Comparison of ENCODE assay signal across 1 cellular context in the genomic region with DNA sequence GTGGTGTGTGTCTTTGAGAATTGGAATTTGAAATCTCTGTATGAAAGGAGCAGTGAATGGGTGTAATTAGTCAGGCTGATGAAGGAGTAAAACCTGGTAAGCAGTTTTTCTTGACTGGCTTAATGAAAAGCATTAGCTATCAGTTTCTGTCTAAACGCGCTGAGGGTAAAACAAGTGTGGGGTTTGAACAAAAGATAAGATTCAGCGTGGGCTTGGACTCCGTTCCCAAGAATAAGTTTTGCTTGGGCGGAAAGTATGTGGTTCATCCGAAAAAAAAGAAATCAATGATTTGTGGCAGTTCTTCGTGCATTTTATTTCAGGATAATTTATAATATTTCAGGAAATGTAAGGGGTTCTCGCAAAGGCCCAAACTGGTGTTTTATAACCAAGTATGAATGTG.
TF ChIP-seq lines count a peak whose summit lies in the region.

No MANE protein-coding gene starts in this region.

TF ChIP-seq in GM23338, 12 proteins besides CTCF, POLR2A, EP300 and RAD21 (continued from another document):
- TF ChIP-seq REST (IDR thresholded peaks at IDR 0.05; ENCODE audit: unreplicated experiment) = no peak
- TF ChIP-seq, protein P1, sequence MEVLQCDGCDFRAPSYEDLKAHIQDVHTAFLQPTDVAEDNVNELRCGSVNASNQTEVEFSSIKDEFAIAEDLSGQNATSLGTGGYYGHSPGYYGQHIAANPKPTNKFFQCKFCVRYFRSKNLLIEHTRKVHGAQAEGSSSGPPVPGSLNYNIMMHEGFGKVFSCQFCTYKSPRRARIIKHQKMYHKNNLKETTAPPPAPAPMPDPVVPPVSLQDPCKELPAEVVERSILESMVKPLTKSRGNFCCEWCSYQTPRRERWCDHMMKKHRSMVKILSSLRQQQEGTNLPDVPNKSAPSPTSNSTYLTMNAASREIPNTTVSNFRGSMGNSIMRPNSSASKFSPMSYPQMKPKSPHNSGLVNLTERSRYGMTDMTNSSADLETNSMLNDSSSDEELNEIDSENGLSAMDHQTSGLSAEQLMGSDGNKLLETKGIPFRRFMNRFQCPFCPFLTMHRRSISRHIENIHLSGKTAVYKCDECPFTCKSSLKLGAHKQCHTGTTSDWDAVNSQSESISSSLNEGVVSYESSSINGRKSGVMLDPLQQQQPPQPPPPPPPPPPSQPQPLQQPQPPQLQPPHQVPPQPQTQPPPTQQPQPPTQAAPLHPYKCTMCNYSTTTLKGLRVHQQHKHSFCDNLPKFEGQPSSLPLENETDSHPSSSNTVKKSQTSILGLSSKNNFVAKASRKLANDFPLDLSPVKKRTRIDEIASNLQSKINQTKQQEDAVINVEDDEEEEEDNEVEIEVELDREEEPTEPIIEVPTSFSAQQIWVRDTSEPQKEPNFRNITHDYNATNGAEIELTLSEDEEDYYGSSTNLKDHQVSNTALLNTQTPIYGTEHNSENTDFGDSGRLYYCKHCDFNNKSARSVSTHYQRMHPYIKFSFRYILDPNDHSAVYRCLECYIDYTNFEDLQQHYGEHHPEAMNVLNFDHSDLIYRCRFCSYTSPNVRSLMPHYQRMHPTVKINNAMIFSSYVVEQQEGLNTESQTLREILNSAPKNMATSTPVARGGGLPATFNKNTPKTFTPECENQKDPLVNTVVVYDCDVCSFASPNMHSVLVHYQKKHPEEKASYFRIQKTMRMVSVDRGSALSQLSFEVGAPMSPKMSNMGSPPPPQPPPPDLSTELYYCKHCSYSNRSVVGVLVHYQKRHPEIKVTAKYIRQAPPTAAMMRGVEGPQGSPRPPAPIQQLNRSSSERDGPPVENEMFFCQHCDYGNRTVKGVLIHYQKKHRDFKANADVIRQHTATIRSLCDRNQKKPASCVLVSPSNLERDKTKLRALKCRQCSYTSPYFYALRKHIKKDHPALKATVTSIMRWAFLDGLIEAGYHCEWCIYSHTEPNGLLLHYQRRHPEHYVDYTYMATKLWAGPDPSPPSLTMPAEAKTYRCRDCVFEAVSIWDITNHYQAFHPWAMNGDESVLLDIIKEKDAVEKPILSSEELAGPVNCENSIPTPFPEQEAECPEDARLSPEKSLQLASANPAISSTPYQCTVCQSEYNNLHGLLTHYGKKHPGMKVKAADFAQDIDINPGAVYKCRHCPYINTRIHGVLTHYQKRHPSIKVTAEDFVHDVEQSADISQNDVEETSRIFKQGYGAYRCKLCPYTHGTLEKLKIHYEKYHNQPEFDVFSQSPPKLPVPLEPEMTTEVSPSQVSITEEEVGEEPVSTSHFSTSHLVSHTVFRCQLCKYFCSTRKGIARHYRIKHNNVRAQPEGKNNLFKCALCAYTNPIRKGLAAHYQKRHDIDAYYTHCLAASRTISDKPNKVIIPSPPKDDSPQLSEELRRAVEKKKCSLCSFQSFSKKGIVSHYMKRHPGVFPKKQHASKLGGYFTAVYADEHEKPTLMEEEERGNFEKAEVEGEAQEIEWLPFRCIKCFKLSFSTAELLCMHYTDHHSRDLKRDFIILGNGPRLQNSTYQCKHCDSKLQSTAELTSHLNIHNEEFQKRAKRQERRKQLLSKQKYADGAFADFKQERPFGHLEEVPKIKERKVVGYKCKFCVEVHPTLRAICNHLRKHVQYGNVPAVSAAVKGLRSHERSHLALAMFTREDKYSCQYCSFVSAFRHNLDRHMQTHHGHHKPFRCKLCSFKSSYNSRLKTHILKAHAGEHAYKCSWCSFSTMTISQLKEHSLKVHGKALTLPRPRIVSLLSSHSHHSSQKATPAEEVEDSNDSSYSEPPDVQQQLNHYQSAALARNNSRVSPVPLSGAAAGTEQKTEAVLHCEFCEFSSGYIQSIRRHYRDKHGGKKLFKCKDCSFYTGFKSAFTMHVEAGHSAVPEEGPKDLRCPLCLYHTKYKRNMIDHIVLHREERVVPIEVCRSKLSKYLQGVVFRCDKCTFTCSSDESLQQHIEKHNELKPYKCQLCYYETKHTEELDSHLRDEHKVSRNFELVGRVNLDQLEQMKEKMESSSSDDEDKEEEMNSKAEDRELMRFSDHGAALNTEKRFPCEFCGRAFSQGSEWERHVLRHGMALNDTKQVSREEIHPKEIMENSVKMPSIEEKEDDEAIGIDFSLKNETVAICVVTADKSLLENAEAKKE (CRISPR knock-in tag; IDR thresholded peaks at IDR 0.05) = no peak
